In the genomic region with DNA sequence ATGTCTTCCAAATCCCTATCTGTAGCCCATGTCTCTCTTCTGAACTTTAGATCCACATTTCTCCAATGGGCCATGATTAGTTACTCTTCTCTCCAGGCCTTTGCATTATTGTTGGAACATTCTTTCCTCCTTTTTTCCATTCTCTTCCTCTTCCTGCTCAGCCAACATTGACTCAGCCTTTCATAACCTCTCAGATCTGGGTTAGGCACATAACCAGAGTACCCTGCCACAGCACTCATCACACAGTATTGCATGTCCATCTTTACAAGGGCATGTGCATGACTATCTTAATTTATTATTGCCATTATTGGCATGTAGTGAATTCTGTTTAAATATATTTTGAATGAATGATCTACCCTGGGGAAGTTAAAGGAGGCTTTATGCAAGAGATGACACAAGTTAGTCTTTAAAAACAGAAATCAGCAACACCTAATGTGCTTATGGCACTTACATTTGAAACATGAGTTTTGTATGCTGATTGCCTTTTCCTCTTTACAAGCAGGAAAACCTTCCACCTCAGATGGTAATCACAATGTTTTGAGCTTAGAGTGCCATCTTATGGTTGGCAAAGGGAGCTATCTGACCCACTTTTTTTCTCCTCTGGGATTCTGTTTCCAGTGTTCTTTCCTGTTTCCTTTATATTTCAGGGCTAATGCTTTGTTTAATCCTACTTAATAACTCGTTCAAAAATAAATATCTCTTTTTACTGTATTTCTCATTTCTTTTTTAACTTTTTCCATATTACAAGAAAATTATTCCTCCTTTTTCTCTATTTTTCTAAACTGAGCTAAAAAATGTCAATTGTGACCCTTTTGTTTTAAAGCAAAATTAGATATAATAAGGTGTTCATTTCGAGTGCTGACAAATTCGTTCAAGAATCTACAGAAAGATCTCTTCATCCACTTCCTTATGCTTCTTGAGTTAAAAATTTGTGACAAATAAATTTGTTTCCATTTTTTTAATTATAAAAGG, we compare ENCODE assay signal across 9 cellular contexts.
DNase-seq lines count a peak whose midpoint lies in the region; ATAC-seq and TF ChIP-seq lines count a peak whose summit lies in the region.
"Had no signal": no experiment of that assay in that cellular context is flagged by ENCODE, and none has a peak within 500 bp of the region (broad histone marks: within the 10 kb centered on the region; RNA-seq: fewer than 3 reads in every experiment).

No MANE protein-coding gene starts in this region.

- in situ Hi-C loops in Caki2 (cut with HindIII; ENCODE audit: low pct_unique_long_range_greater_than_20kb, low sequenced_read_pairs), result no loop called here

- H3K4me3 Mint-ChIP-seq in activated naive CD8-positive, alpha-beta T cell treated with anti-CD3 and anti-CD28 coated beads, Interleukin-2, amount 50 U/mL, for 24 hours, result no peak overlapping the region
- H3K4me3 Mint-ChIP-seq: memory B cell had no signal

- no peaks in the 10 kb centered on the region for H3K4me1 Mint-ChIP-seq in activated naive CD8-positive, alpha-beta T cell treated with anti-CD3 and anti-CD28 coated beads, Interleukin-2, amount 50 U/mL, for 24 hours
- H3K4me1 Mint-ChIP-seq: memory B cell had no signal

- no peaks in the 10 kb centered on the region for H3K9me3 Mint-ChIP-seq in activated naive CD8-positive, alpha-beta T cell treated with anti-CD3 and anti-CD28 coated beads, Interleukin-2, amount 50 U/mL, for 24 hours
- H3K9me3 Mint-ChIP-seq: memory B cell had no signal

- H3K27me3 Mint-ChIP-seq in activated naive CD8-positive, alpha-beta T cell treated with anti-CD3 and anti-CD28 coated beads, Interleukin-2, amount 50 U/mL, for 24 hours, result no peaks in the 10 kb centered on the region
- H3K27me3 Mint-ChIP-seq: memory B cell had no signal

- TF ChIP-seq CTCF in retinal pigment epithelial cell (conservative IDR thresholded peaks at IDR 0.05; ENCODE audit: low read depth, low read length), result peak; percentile 80

- DNase-seq in Caki2 (ENCODE audit: low read depth) (peak; percentile 29), HuH-7 (ENCODE audit: low spot score) (peak; percentile 35), RPMI8226 (peak; percentile 37), fibroblast of peridontal ligament (ENCODE audit: extremely low read depth) (peak; percentile 68), retinal pigment epithelial cell (ENCODE audit: low read depth) (peak; percentile 21)
- no peak for DNase-seq in activated naive CD8-positive, alpha-beta T cell treated with anti-CD3 and anti-CD28 coated beads, Interleukin-2, amount 50 U/mL, for 24 hours

- H3K4me3 ChIP-seq in retinal pigment epithelial cell (ENCODE audit: low read length), result no peak overlapping the region

- no peak overlapping the region for H3K27ac Mint-ChIP-seq in activated naive CD8-positive, alpha-beta T cell treated with anti-CD3 and anti-CD28 coated beads, Interleukin-2, amount 50 U/mL, for 24 hours
- H3K27ac Mint-ChIP-seq: memory B cell had no signal

- peaks cover 14% of the 10 kb centered on the region for H3K36me3 Mint-ChIP-seq in activated naive CD8-positive, alpha-beta T cell treated with anti-CD3 and anti-CD28 coated beads, Interleukin-2, amount 50 U/mL, for 24 hours (ENCODE audit: low read depth)

- no peak for ATAC-seq in activated naive CD8-positive, alpha-beta T cell treated with anti-CD3 and anti-CD28 coated beads, Interleukin-2, amount 50 U/mL, for 24 hours
- ATAC-seq in HG03045 (IDR thresholded peaks at IDR 0.05; ENCODE audit: unreplicated experiment) (no peak), HG03097 (IDR thresholded peaks at IDR 0.05; ENCODE audit: low FRiP score, unreplicated experiment) (no peak)
